7 cellular contexts compared by ENCODE assay signal in genomic region chr12:100668939-100669536, GRCh38.
DNase-seq lines count a peak whose midpoint lies in the region; TF ChIP-seq lines count a peak whose summit lies in the region.

No MANE protein-coding gene starts in this region.

- no peaks in the 10 kb centered on the region for H3K4me1 ChIP-seq in HAP-1

- no peaks in the 10 kb centered on the region for H3K9me3 ChIP-seq in HAP-1
- no peaks in the 10 kb centered on the region for H3K9me3 ChIP-seq in MG63

- no peak overlapping the region for H3K4me3 ChIP-seq in HAP-1
- H3K4me3 ChIP-seq in MG63: no peak overlapping the region

- in situ Hi-C loops in HAP-1 (cut with MboI; ENCODE audit: low sequenced_read_pairs): no loop called here

- CTCF ChIA-PET in RWPE1 (lab: Yijun Ruan, JAX): interaction anchor here (0.6 to 1.0 kb wide), 4 partner anchors 18 to 596 kb away, joined by 3 to 6 read pairs (median 4); no protein-coding TSS in a partner anchor

- DNase-seq in HAP-1 (ENCODE audit: low spot score in 2 of 2) (peak; percentile 71 to 91), MG63 (peak; percentile 60), RWPE1 (ENCODE audit: low spot score) (peak; percentile 81), amygdala (lab: John Stamatoyannopoulos, UW) (peak in 49 of 56 donors; percentile 3 to 82 (median 25)), iPS DF 4.7 (ENCODE audit: extremely low read depth, low spot score) (peak; percentile 64)
- DNase-seq in stimulated activated CD4-positive, alpha-beta T cell treated with anti-CD3 and anti-CD28 coated beads, Interleukin-12 subunit alpha, Interleukin-12 subunit beta, amount 100 ng/mL, for 48 hours (ENCODE audit: low read depth in 2 of 3, low spot score in 1 of 3): peak; percentile 25 to 43 (median 38)

- H3K36me3 ChIP-seq in HAP-1 (replicated peaks) (no peaks in the 10 kb centered on the region), MG63 (no peaks in the 10 kb centered on the region)

- POLR2A ChIA-PET in RWPE1 (lab: Yijun Ruan, JAX; ENCODE audit: low non-redundant PET): no interaction called here

- no peak overlapping the region for H3K27ac ChIP-seq in RWPE1

- TF ChIP-seq CTCF in GM12873 (IDR thresholded peaks at IDR 0.05; ENCODE audit: insufficient read depth, low read depth, low read length, missing control alignments) (peak; percentile 94), RWPE1 (conservative IDR thresholded peaks at IDR 0.05; ENCODE audit: low read depth) (peak; percentile 77)

- H3K27me3 ChIP-seq in HAP-1 (ENCODE audit: low read depth): no peaks in the 10 kb centered on the region
- H3K27me3 ChIP-seq in MG63: no peaks in the 10 kb centered on the region; the same call in 1 of the 2 replicates

Comparison
In these comparisons a context has a peak if more than half of its experiments do, and no peak if none do; other contexts are left out.
1. DNase-seq: peak in every context shown above with its lines; median percentile 81 in HAP-1; 81 in RWPE1; 64 in iPS DF 4.7; 60 in MG63; 38 in stimulated activated CD4-positive, alpha-beta T cell treated with anti-CD3 and anti-CD28 coated beads, Interleukin-12 subunit alpha, Interleukin-12 subunit beta, amount 100 ng/mL, for 48 hours; 25 in amygdala.